ENCODE assay signal across 7 cellular contexts in genomic region chr14:36980413-36980812, GRCh38.
A peak's percentile ranks its signal among the peaks of the same experiment; 100 is the strongest.
DNase-seq lines count a peak whose midpoint lies in the region; ATAC-seq, FAIRE-seq and TF ChIP-seq lines count a peak whose summit lies in the region.
"Not testable (repeated sequence)": the region's sequence is repeated elsewhere in the genome, so short reads cannot be mapped to it uniquely, and the experiment has no call there.

No MANE protein-coding gene starts in this region.

- POLR2A ChIA-PET in A549 (lab: Yijun Ruan, JAX); IMR-90 (lab: Charles Lee; ENCODE audit: unreplicated experiment): not testable (repeated sequence)
- POLR2A ChIA-PET in MCF 10A (lab: Yijun Ruan, JAX) = interaction anchor here (0.7 kb wide), 1 partner anchor 217 kb away, joined by 3 read pairs; the partner anchor contains the start of gene MIPOL1

- not testable (repeated sequence) for H4K91ac ChIP-seq in IMR-90 (ENCODE audit: insufficient read depth, low read depth, low read length)

- TF ChIP-seq POLR2A in A549 (IDR thresholded peaks at IDR 0.05; ENCODE audit: low read length); IMR-90 (IDR thresholded peaks at IDR 0.05; ENCODE audit: low read depth, low read length): not testable (repeated sequence)

- not testable (repeated sequence) for H3K23ac ChIP-seq in IMR-90 (ENCODE audit: low read depth, low read length)

- not testable (repeated sequence) for H2BK5ac ChIP-seq in IMR-90 (ENCODE audit: low read depth, low read length, poor library complexity, severe bottlenecking)

- 48% methylated on average over 4 of the region's 4 CpGs for WGBS in A549 (ENCODE audit: missing lambda C conversion rate)
- WGBS in IMR-90 (ENCODE audit: extremely low coverage in 2 of 2, insufficient read length in 1 of 2), 2 experiments = no CpG with 5 or more reads among the region's 4 CpGs

- not testable (repeated sequence) for TF ChIP-seq RAD21 in A549 (conservative IDR thresholded peaks at IDR 0.05 in 1 of 2, IDR thresholded peaks at IDR 0.05 in 1 of 2); IMR-90 (IDR thresholded peaks at IDR 0.05; ENCODE audit: low read length)

- not testable (repeated sequence) for H3K9ac ChIP-seq in IMR-90 (ENCODE audit: low read depth, low read length)

- H3K27ac Mint-ChIP-seq in MCF 10A (ENCODE audit: low read depth, unreplicated experiment) = peak overlapping the region; percentile 59

- H4K8ac ChIP-seq in IMR-90 (ENCODE audit: low read depth in 2 of 2, low read length in 2 of 2) = not testable (repeated sequence)

- CTCF ChIA-PET in A549 (lab: Yijun Ruan, JAX); IMR-90 (lab: Yijun Ruan, JAX): not testable (repeated sequence)
- CTCF ChIA-PET in MCF 10A (lab: Yijun Ruan, JAX) = interaction anchor here (0.6 to 1.0 kb wide), 2 partner anchors 137 to 375 kb away, joined by 3 to 4 read pairs; no protein-coding TSS in a partner anchor

- H2AFZ ChIP-seq in IMR-90 (replicated peaks; ENCODE audit: low read length, poor library complexity) = not testable (repeated sequence)

- H3K9me3 Mint-ChIP-seq in MCF 10A (ENCODE audit: unreplicated experiment) = not testable (repeated sequence)

- peaks cover 44% of the 10 kb centered on the region for H3K4me1 ChIP-seq in A549
- peaks cover 10% of the 10 kb centered on the region for H3K4me1 ChIP-seq in IMR-90 (ENCODE audit: control insufficient read depth, insufficient read depth, low read length)
- H3K4me1 ChIP-seq in foreskin keratinocyte = peaks cover 13% of the 10 kb centered on the region

- H3K27me3 Mint-ChIP-seq in MCF 10A (ENCODE audit: insufficient read depth, unreplicated experiment) = not testable (repeated sequence)

- in situ Hi-C loops in Caki2 (cut with HindIII; ENCODE audit: low pct_unique_long_range_greater_than_20kb, low sequenced_read_pairs); IMR-90 (cut with MboI; ENCODE audit: low sequenced_read_pairs): not testable (repeated sequence)

- FAIRE-seq in A549 (lab: Jason Lieb, UNC) = not testable (repeated sequence)

- H3K4me1 Mint-ChIP-seq in MCF 10A (ENCODE audit: insufficient read depth, unreplicated experiment) = peaks cover 16% of the 10 kb centered on the region

- H3K14ac ChIP-seq in IMR-90 (replicated peaks; ENCODE audit: low read depth, low read length) = not testable (repeated sequence)

- H4K20me1 ChIP-seq in IMR-90 (ENCODE audit: insufficient read depth, low read length) = not testable (repeated sequence)

- H3K4me3 ChIP-seq in A549; IMR-90 (ENCODE audit: insufficient read depth, low read depth, low read length): not testable (repeated sequence)

- H2BK15ac ChIP-seq in IMR-90 (ENCODE audit: low read depth, low read length) = peak overlapping the region; percentile 38; the same call in 1 of the 3 replicates

- not testable (repeated sequence) for H3K27me3 ChIP-seq in IMR-90 (ENCODE audit: control insufficient read depth, insufficient read depth, low read length); foreskin keratinocyte

- not testable (repeated sequence) for TF ChIP-seq EP300 in A549 (IDR thresholded peaks at IDR 0.05)

- H3K79me1 ChIP-seq in IMR-90 (ENCODE audit: low read depth in 1 of 2, low read length in 2 of 2) = not testable (repeated sequence)

- H3K56ac ChIP-seq in IMR-90 (ENCODE audit: extremely low read depth, insufficient read depth, low read length) = not testable (repeated sequence)

- intact Hi-C loops in IMR-90 (cut with micrococcal nuclease); MCF 10A (cut with micrococcal nuclease): not testable (repeated sequence)

- H2BK20ac ChIP-seq in IMR-90 (ENCODE audit: low read depth, low read length) = peak overlapping the region; percentile 33; the same call in 1 of the 2 replicates

- not testable (repeated sequence) for H3K18ac ChIP-seq in IMR-90 (ENCODE audit: low read depth, low read length)

- TF ChIP-seq CTCF in A549 (IDR thresholded peaks at IDR 0.05); IMR-90 (conservative IDR thresholded peaks at IDR 0.05; ENCODE audit: low read depth, low read length); MCF 10A (IDR thresholded peaks at IDR 0.05; ENCODE audit: unreplicated experiment); foreskin keratinocyte (conservative IDR thresholded peaks at IDR 0.05): not testable (repeated sequence)

- H3K4ac ChIP-seq in IMR-90 (ENCODE audit: low read depth, low read length) = not testable (repeated sequence)

- not testable (repeated sequence) for BruUV-seq in IMR-90 (replicated peaks; lab: Mats Ljungman, UMichigan); MCF 10A (replicated peaks; lab: Mats Ljungman, UMichigan)

- H3K9me3 ChIP-seq in A549; IMR-90 (ENCODE audit: control insufficient read depth, insufficient read depth, low read length): not testable (repeated sequence)

- peak overlapping the region; percentile 17 to 27; a peak in 1 of 6 replicates for H3K27ac ChIP-seq in A549
- H3K27ac ChIP-seq in IMR-90 (ENCODE audit: insufficient read depth, low read length) = not testable (repeated sequence)
- H3K27ac ChIP-seq in foreskin keratinocyte = peak overlapping the region; percentile 14

- peak overlapping the region; percentile 17; the same call in 2 of the 3 replicates for H3K4me2 ChIP-seq in A549
- not testable (repeated sequence) for H3K4me2 ChIP-seq in IMR-90 (ENCODE audit: low read depth, low read length)

- H2AK9ac ChIP-seq in IMR-90 (replicated peaks; ENCODE audit: low read depth, low read length, poor library complexity) = not testable (repeated sequence)

- DNase-seq in A549 (ENCODE audit: low read depth in 1 of 2, low spot score in 1 of 2) = peak in 1 of 2 experiments; percentile 33
- DNase-seq in Caki2 (ENCODE audit: low read depth) = peak; percentile 37
- not testable (repeated sequence) for DNase-seq in IMR-90; MCF 10A (ENCODE audit: unreplicated experiment); foreskin keratinocyte
- DNase-seq in kidney tubule cell (ENCODE audit: low spot score) = peak; percentile 48
- peak; percentile 17 for DNase-seq in renal cortical epithelial cell (ENCODE audit: low read depth)

- dilution Hi-C loops in IMR-90 (cut with HindIII; ENCODE audit: low sequenced_read_pairs, unreplicated experiment) = not testable (repeated sequence)

- not testable (repeated sequence) for H2AK5ac ChIP-seq in IMR-90 (ENCODE audit: low read depth, low read length)

- H2BK120ac ChIP-seq in IMR-90 (ENCODE audit: low read depth, low read length) = 0 out of 2 replicates have a peak overlapping the region, but pooled peaks have one; percentile 37

- not testable (repeated sequence) for H3K9me1 ChIP-seq in IMR-90 (ENCODE audit: insufficient read depth, low read length)

- ATAC-seq in A549; IMR-90 (ENCODE audit: low read depth); foreskin keratinocyte: not testable (repeated sequence)

- H3K36me3 ChIP-seq in IMR-90 (ENCODE audit: control insufficient read depth, insufficient read depth, low read length) = not testable (repeated sequence)

- H3K4me3 Mint-ChIP-seq in MCF 10A (ENCODE audit: unreplicated experiment) = not testable (repeated sequence)

- not testable (repeated sequence) for H3K36me3 Mint-ChIP-seq in MCF 10A (ENCODE audit: insufficient read depth, unreplicated experiment)

- H4K5ac ChIP-seq in IMR-90 (ENCODE audit: low read depth, low read length) = not testable (repeated sequence)
